ENCODE assay signal across 10 cellular contexts in the genomic region with DNA sequence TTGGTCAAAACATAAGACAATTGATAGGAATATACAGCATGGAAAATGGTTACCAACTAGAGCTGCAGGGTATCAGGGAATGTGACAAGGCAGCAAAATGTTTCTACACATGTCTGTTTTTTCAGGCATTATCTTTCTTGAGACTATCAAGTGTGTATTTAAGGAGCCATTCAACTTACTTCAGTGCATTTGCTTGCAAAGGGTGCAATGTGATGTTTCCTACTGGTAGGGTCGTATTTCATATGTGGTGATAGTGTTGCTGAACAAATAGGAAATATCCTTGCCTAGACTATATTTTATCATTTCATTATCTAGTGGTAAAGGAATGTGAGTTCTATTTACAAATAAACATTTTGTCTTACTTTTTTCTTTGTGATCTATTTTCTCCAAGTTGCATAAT. TPM values are rescaled to one million over a fixed set of nuclear protein-coding genes. Genes with fewer than 3 reads are reported as not detected.
DNase-seq lines count a peak whose midpoint lies in the region; ATAC-seq, FAIRE-seq and TF ChIP-seq lines count a peak whose summit lies in the region.
"Had no signal": no experiment of that assay in that cellular context is flagged by ENCODE, and none has a peak within 500 bp of the region (broad histone marks: within the 10 kb centered on the region; RNA-seq: fewer than 3 reads in every experiment).

No MANE protein-coding gene starts in this region.

- H3K4me1 Mint-ChIP-seq in stimulated activated naive CD8-positive, alpha-beta T cell treated with anti-CD3 and anti-CD28 coated beads, Interleukin-15, Interleukin-2, amounts not matched to agents 100 ng/mL and 50 ng/mL, for 24 hours (ENCODE audit: low read depth) = peaks cover 92% of the 10 kb centered on the region

- H3K36me3 ChIP-seq in upper lobe of right lung (no peaks in the 10 kb centered on the region), pancreas (no peaks in the 10 kb centered on the region)
- H3K36me3 ChIP-seq: gastroesophageal sphincter had no signal

- peak overlapping the region; percentile 67 for H3K4me3 Mint-ChIP-seq in stimulated activated naive CD8-positive, alpha-beta T cell treated with anti-CD3 and anti-CD28 coated beads, Interleukin-15, Interleukin-2, amounts not matched to agents 100 ng/mL and 50 ng/mL, for 24 hours

- 12 to 15% methylated on average over 1 of the region's 1 CpG for WGBS in pancreas, 2 donors

- H3K4me1 ChIP-seq in upper lobe of right lung = peaks cover 38% of the 10 kb centered on the region
- H3K4me1 ChIP-seq in pancreas = peaks cover 0 to 10% (median 8%) of the 10 kb centered on the region in 3 donors
- H3K4me1 ChIP-seq: gastroesophageal sphincter had no signal

- H3K36me3 Mint-ChIP-seq in stimulated activated naive CD8-positive, alpha-beta T cell treated with anti-CD3 and anti-CD28 coated beads, Interleukin-15, Interleukin-2, amounts not matched to agents 100 ng/mL and 50 ng/mL, for 24 hours (ENCODE audit: low read depth) = peaks cover 26% of the 10 kb centered on the region

- H3K9me3 ChIP-seq in upper lobe of right lung = no peaks in the 10 kb centered on the region
- H3K9me3 ChIP-seq in pancreas = no peaks in the 10 kb centered on the region
- H3K9me3 ChIP-seq: gastroesophageal sphincter had no signal

- H3K27ac Mint-ChIP-seq in stimulated activated naive CD8-positive, alpha-beta T cell treated with anti-CD3 and anti-CD28 coated beads, Interleukin-15, Interleukin-2, amounts not matched to agents 100 ng/mL and 50 ng/mL, for 24 hours = peak overlapping the region; percentile 95

- H3K27ac ChIP-seq in epithelial cell of prostate (peak overlapping the region; percentile 55), upper lobe of right lung (peak overlapping the region; percentile 71), pancreas (peak overlapping the region in 1 of 4 donors; percentile 6)
- H3K27ac ChIP-seq: gastroesophageal sphincter had no signal

- no peak for FAIRE-seq in pancreas (lab: Jason Lieb, UNC)

- intact Hi-C loops in upper lobe of right lung (cut with DNase I) = no loop called here
- intact Hi-C loops in pancreas (cut with DNase I) = no loop called here

- H3K27me3 Mint-ChIP-seq in stimulated activated naive CD8-positive, alpha-beta T cell treated with anti-CD3 and anti-CD28 coated beads, Interleukin-15, Interleukin-2, amounts not matched to agents 100 ng/mL and 50 ng/mL, for 24 hours = no peaks in the 10 kb centered on the region

- H3K9me3 Mint-ChIP-seq in stimulated activated naive CD8-positive, alpha-beta T cell treated with anti-CD3 and anti-CD28 coated beads, Interleukin-15, Interleukin-2, amounts not matched to agents 100 ng/mL and 50 ng/mL, for 24 hours = no peaks in the 10 kb centered on the region

- H3K27me3 ChIP-seq in upper lobe of right lung = no peaks in the 10 kb centered on the region
- H3K27me3 ChIP-seq in pancreas = no peaks in the 10 kb centered on the region
- H3K27me3 ChIP-seq: gastroesophageal sphincter had no signal

- TF ChIP-seq POLR2A in GM18505 (IDR thresholded peaks at IDR 0.05; ENCODE audit: borderline replicate concordance, extremely low read depth, insufficient read depth, insufficient read length) = no peak

- no peak for DNase-seq in stimulated activated naive CD8-positive, alpha-beta T cell treated with anti-CD3 and anti-CD28 coated beads, Interleukin-15, Interleukin-2, amounts not matched to agents 100 U/mL and 50 U/mL, for 24 hours
- DNase-seq in SKM-1 (lab: John Stamatoyannopoulos, UW; ENCODE audit: unreplicated experiment) (peak; percentile 40), epithelial cell of prostate (ENCODE audit: low read depth, low spot score) (no peak), upper lobe of right lung (no peak), pancreas (no peak)

- TF ChIP-seq CTCF in upper lobe of right lung (IDR thresholded peaks at IDR 0.05) (no peak), pancreas (IDR thresholded peaks at IDR 0.05) (no peak)

- no peak for ATAC-seq in stimulated activated naive CD8-positive, alpha-beta T cell treated with anti-CD3 and anti-CD28 coated beads, Interleukin-15, Interleukin-2, amounts not matched to agents 100 U/mL and 50 U/mL, for 24 hours
- ATAC-seq in upper lobe of right lung (no peak), HG02870 (IDR thresholded peaks at IDR 0.05; ENCODE audit: unreplicated experiment) (no peak), GM18505 (IDR thresholded peaks at IDR 0.05; ENCODE audit: unreplicated experiment) (no peak), pancreas (no peak)

- H3K4me3 ChIP-seq in upper lobe of right lung (no peak overlapping the region), pancreas (no peak overlapping the region)
- H3K4me3 ChIP-seq: gastroesophageal sphincter had no signal

RNA-seq across cellular contexts. Expression of a gene that starts 42.4 kb away (rescaled TPM):
- total RNA-seq in upper lobe of right lung = 127 TPM
- total RNA-seq in pancreas = 10 to 100 TPM in 2 of 6 donors, 1 to 10 TPM in 4; 1.6 to 20.5 (median 5.4) TPM
- under 1 TPM; 0.59 to 0.76 TPM for polyA plus RNA-seq in pancreas
- total RNA-seq: NCI-H460 had no signal
